In the genomic region with DNA sequence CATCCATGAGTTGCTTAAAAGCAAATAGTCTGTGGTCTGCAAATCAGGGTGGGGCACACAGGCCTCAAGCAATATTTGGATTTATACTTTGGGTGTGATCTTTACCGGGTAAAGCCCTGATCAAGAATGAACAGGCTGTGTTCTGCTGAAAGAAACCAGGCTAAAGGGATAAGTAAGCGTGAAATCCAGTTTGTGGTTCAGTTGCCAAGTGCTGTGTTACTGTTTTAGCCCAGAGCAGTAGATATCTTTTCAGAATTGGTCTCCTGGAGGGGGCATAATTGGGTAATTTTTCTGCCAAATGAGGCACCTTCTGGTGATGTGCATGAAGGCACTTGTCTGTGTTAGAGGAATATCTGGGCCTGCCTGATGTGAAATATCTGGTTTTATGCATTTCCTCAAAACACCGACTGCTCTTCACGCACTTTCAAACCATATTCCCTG, we compare ENCODE assay signal across 15 cellular contexts. TPM values are rescaled to one million over a fixed set of nuclear protein-coding genes. Genes with fewer than 3 reads are reported as not detected.
DNase-seq lines count a peak whose midpoint lies in the region; ATAC-seq and TF ChIP-seq lines count a peak whose summit lies in the region.
"Had no signal": no experiment of that assay in that cellular context is flagged by ENCODE, and none has a peak within 500 bp of the region (broad histone marks: within the 10 kb centered on the region; RNA-seq: fewer than 3 reads in every experiment).

No MANE protein-coding gene starts in this region.

- no peaks in the 10 kb centered on the region for H3K9me2 ChIP-seq in SU-DHL-6 (replicated peaks; ENCODE audit: insufficient read depth, low read length)

- H3K4me1 Mint-ChIP-seq in IgD-negative memory B cell, result peaks cover 47 to 77% (median 64%) of the 10 kb centered on the region in 3 donors

- H3K9me3 Mint-ChIP-seq in IgD-negative memory B cell, result no peaks in the 10 kb centered on the region

- no peaks in the 10 kb centered on the region for H3K27me3 Mint-ChIP-seq in IgD-negative memory B cell

- H3K79me2 ChIP-seq in SU-DHL-6 (ENCODE audit: insufficient read depth, low read length), result no peaks in the 10 kb centered on the region

- DNase-seq in esophagus squamous epithelium (lab: John Stamatoyannopoulos, UW) (no peak), NCI-H345 (lab: John Stamatoyannopoulos, UW) (no peak), omental fat pad (ENCODE audit: low spot score) (no peak)
- DNase-seq: body of pancreas, Calu3, kidney, NCI-H1694 treated with DMSO at 0.1 percent for 48 hours, Peyer's patch, stomach had no signal

- H3K36me3 ChIP-seq in BLaER1 (peaks cover 71% of the 10 kb centered on the region), SU-DHL-6 (ENCODE audit: low read length) (peaks cover 61% of the 10 kb centered on the region), esophagus squamous epithelium (peaks cover 0 to 62% (median 25%) of the 10 kb centered on the region in 3 donors)

- H3K4me3 ChIP-seq in BLaER1 (no peak overlapping the region), SU-DHL-6 (ENCODE audit: insufficient read depth, low read length, poor library complexity, severe bottlenecking) (no peak overlapping the region), esophagus squamous epithelium (no peak overlapping the region)
- H3K4me3 ChIP-seq: body of pancreas, Peyer's patch, stomach had no signal

- H3K27ac ChIP-seq in BLaER1, result no peak overlapping the region
- H3K27ac ChIP-seq in SU-DHL-6 (ENCODE audit: low read depth, low read length), result peak overlapping the region; percentile 66
- H3K27ac ChIP-seq in esophagus squamous epithelium, result peak overlapping the region in 3 of 4 donors; percentile 43 to 51 (median 50)
- H3K27ac ChIP-seq: body of pancreas, stomach had no signal

- WGBS in esophagus squamous epithelium, 2 donors, result 25 to 35% methylated on average over 4 of the region's 4 CpGs

- H3K27me3 ChIP-seq in BLaER1, result no peaks in the 10 kb centered on the region
- H3K27me3 ChIP-seq in SU-DHL-6 (ENCODE audit: low read length), result no peaks in the 10 kb centered on the region
- H3K27me3 ChIP-seq in esophagus squamous epithelium, result peaks cover 0 to 4% (median 0%) of the 10 kb centered on the region in 4 donors
- H3K27me3 ChIP-seq: body of pancreas, Peyer's patch, stomach had no signal

- H3F3A ChIP-seq in SU-DHL-6 (ENCODE audit: insufficient read depth), result peaks cover 72% of the 10 kb centered on the region

- H2AFZ ChIP-seq in SU-DHL-6 (ENCODE audit: low read depth, low read length, severe bottlenecking), result no peak overlapping the region

- H3K4me3 Mint-ChIP-seq in IgD-negative memory B cell, result peak overlapping the region in 3 of 4 donors; percentile 1 to 75 (median 74)

- H3K4me1 ChIP-seq in BLaER1 (peaks cover 22% of the 10 kb centered on the region), esophagus squamous epithelium (peaks cover 21 to 56% (median 36%) of the 10 kb centered on the region in 3 donors)
- H3K4me1 ChIP-seq: body of pancreas had no signal

- TF ChIP-seq CTCF in SU-DHL-6 (IDR thresholded peaks at IDR 0.05; ENCODE audit: insufficient read depth, low read length, poor library complexity, severe bottlenecking) (no peak), esophagus squamous epithelium (IDR thresholded peaks at IDR 0.05) (no peak), omental fat pad (IDR thresholded peaks at IDR 0.05) (no peak)

- H3K27ac Mint-ChIP-seq in IgD-negative memory B cell, result peak overlapping the region; percentile 7 to 55 (median 7)

- no peak for TF ChIP-seq POLR2A in esophagus squamous epithelium (IDR thresholded peaks at IDR 0.05)

- peak overlapping the region; percentile 30; the same call in 1 of the 2 replicates for H3K4me2 ChIP-seq in BLaER1
- peak overlapping the region; percentile 13 for H3K4me2 ChIP-seq in SU-DHL-6 (ENCODE audit: low read depth, low read length, poor library complexity, severe bottlenecking)

- intact Hi-C loops in esophagus squamous epithelium (cut with DNase I), result no loop called here

- H4K20me1 ChIP-seq in BLaER1 (no peaks in the 10 kb centered on the region), SU-DHL-6 (ENCODE audit: low read depth, low read length) (no peaks in the 10 kb centered on the region)

- ATAC-seq in HG03457 (IDR thresholded peaks at IDR 0.05; ENCODE audit: unreplicated experiment), result no peak
- no peak for ATAC-seq in omental fat pad (ENCODE audit: low FRiP score)
- no peak for ATAC-seq in HG03432 (IDR thresholded peaks at IDR 0.05; ENCODE audit: unreplicated experiment)
- ATAC-seq: body of pancreas had no signal

- no peaks in the 10 kb centered on the region for H3K9me3 ChIP-seq in BLaER1
- no peaks in the 10 kb centered on the region for H3K9me3 ChIP-seq in SU-DHL-6 (ENCODE audit: insufficient read depth, low read length)
- H3K9me3 ChIP-seq in esophagus squamous epithelium, result no peaks in the 10 kb centered on the region
- H3K9me3 ChIP-seq: body of pancreas, Peyer's patch, stomach had no signal

- peaks cover 21% of the 10 kb centered on the region for H3K36me3 Mint-ChIP-seq in IgD-negative memory B cell

- H3K9ac ChIP-seq in BLaER1 (no peak overlapping the region), SU-DHL-6 (ENCODE audit: low read length) (no peak overlapping the region)

RNA-seq across cellular contexts. Expression of gene AIM2, which starts 21.4 kb away (rescaled TPM):
- polyA plus RNA-seq in IgD-negative memory B cell, result 187 TPM
- 1 to 10 TPM in 2 of 4 donors, under 1 TPM in 2; 0.27 to 3.2 (median 1.1) TPM for total RNA-seq in esophagus squamous epithelium
- total RNA-seq in omental fat pad, result 1 to 10 TPM in 2 of 4 donors, under 1 TPM in 2; 0.46 to 5.2 (median 1.2) TPM
- total RNA-seq: body of pancreas, Calu3, HT-29 had no signal

RNA-seq across cellular contexts. Expression of gene IFI16, which starts 45.5 kb away (rescaled TPM):
- 213 TPM for polyA plus RNA-seq in IgD-negative memory B cell
- total RNA-seq in esophagus squamous epithelium (100 to 1,000 TPM in 2 of 4 donors, 10 to 100 TPM in 2; 46.1 to 154 (median 96.9) TPM), omental fat pad (100 to 1,000 TPM in 3 of 4 donors, 10 to 100 TPM in 1; 94.5 to 304 (median 131) TPM)
- total RNA-seq: HT-29 had no signal
